Comparison of ENCODE assay signal across 8 cellular contexts in genomic region chr4:2961411-2962098, GRCh38. TPM values are rescaled to one million over a fixed set of nuclear protein-coding genes. Genes with fewer than 3 reads are reported as not detected.
DNase-seq lines count a peak whose midpoint lies in the region; ATAC-seq and TF ChIP-seq lines count a peak whose summit lies in the region.

No MANE protein-coding gene starts in this region.

- H3K9me3 ChIP-seq in HUES64 (ENCODE audit: insufficient read depth, low read depth, low read length) = peaks cover 5% of the 10 kb centered on the region

- peak overlapping the region; percentile 89 for H3K4me3 ChIP-seq in AG10803 (ENCODE audit: low read length)
- peak overlapping the region; percentile 90 for H3K4me3 ChIP-seq in HUES64 (ENCODE audit: low read length)
- peak overlapping the region; percentile 89 for H3K4me3 ChIP-seq in urinary bladder (ENCODE audit: low read depth, low read length)

- no peak overlapping the region; the same call in 1 of the 2 replicates for H3K9ac ChIP-seq in HUES64 (ENCODE audit: low read depth, low read length)

- peak; percentile 10 for ATAC-seq in left lobe of liver

- no peak overlapping the region; the same call in 1 of the 2 replicates for H3K27ac ChIP-seq in HUES64 (ENCODE audit: low read depth, low read length)
- no peak overlapping the region for H3K27ac ChIP-seq in urinary bladder (ENCODE audit: low read depth)

- TF ChIP-seq CTCF in AG10803 (conservative IDR thresholded peaks at IDR 0.05; ENCODE audit: low read length) = no peak

- peaks cover 22% of the 10 kb centered on the region for H3K36me3 ChIP-seq in HUES64 (ENCODE audit: insufficient read depth, low read length)
- no peaks in the 10 kb centered on the region for H3K36me3 ChIP-seq in urinary bladder (ENCODE audit: insufficient read depth)

- DNase-seq in AG10803 (ENCODE audit: low read depth) = no peak
- DNase-seq in activated T-cell treated with anti-CD3 and anti-CD28 coated beads, Interleukin-2, amount 50 U/mL, for 48 hours = peak; percentile 66 to 67
- no peak for DNase-seq in left lobe of liver (ENCODE audit: low spot score)
- DNase-seq in NCI-H1105 (lab: John Stamatoyannopoulos, UW) = no peak
- DNase-seq in NCI-H1694 treated with DMSO at 0.1 percent for 48 hours (lab: John Stamatoyannopoulos, UW) = no peak
- DNase-seq in ureter (ENCODE audit: low spot score) = no peak

- WGBS in HUES64 = 68% methylated on average over 15 of the region's 15 CpGs
- WGBS in urinary bladder = 63% methylated on average over 15 of the region's 15 CpGs

- H3K27me3 ChIP-seq in HUES64 (ENCODE audit: insufficient read depth, low read length) = peaks cover 17% of the 10 kb centered on the region

- H3K4me1 ChIP-seq in HUES64 (ENCODE audit: insufficient read depth, low read length) (peaks cover 6% of the 10 kb centered on the region; the same call in 1 of the 2 replicates), urinary bladder (ENCODE audit: insufficient read depth) (no peaks in the 10 kb centered on the region)

RNA-seq across cellular contexts. Expression of gene NOP14, which starts 1.7 kb away (rescaled TPM):
- 32.2 TPM for polyA plus RNA-seq in HUES64 (2013, experiment 1 of 2)
- polyA plus RNA-seq in HUES64 (2013, experiment 2 of 2) = 28.8 TPM
- total RNA-seq in left lobe of liver (18.7 TPM), urinary bladder (11.3 TPM), ureter (43.0 TPM)
- 17.0 TPM for polyA plus RNA-seq in urinary bladder

RNA-seq across cellular contexts. Expression of gene GRK4, which starts 1.8 kb away (rescaled TPM):
- 2.1 TPM for polyA plus RNA-seq in HUES64 (2013, experiment 1 of 2)
- 1.8 TPM for polyA plus RNA-seq in HUES64 (2013, experiment 2 of 2)
- total RNA-seq in left lobe of liver = 3.2 TPM
- 9.9 TPM for total RNA-seq in urinary bladder
- 3.1 TPM for polyA plus RNA-seq in urinary bladder
- total RNA-seq in ureter = 4.3 TPM

Comparison
In these comparisons a context has a peak if more than half of its experiments do, and no peak if none do; other contexts are left out.
1. DNase-seq: peak in activated T-cell treated with anti-CD3 and anti-CD28 coated beads, Interleukin-2, amount 50 U/mL, for 48 hours (2 of 2); none in AG10803 (single experiment), left lobe of liver (single experiment), NCI-H1105 (single experiment), NCI-H1694 treated with DMSO at 0.1 percent for 48 hours (single experiment) and ureter (single experiment).
2. Peak in every context shown above with its lines, with median percentiles within 50 percentile points of each other: H3K4me3 ChIP-seq.